ENCODE assay signal across 25 cellular contexts in genomic region chr22:20055144-20055543, GRCh38.
"Had no signal": no experiment of that assay in that cellular context is flagged by ENCODE, and none has a peak within 500 bp of the region (broad histone marks: within the 10 kb centered on the region; RNA-seq: fewer than 3 reads in every experiment).

No MANE protein-coding gene starts in this region.

- H3K4me3 ChIP-seq: neural progenitor cell, ovary, right atrium auricular region, skin epidermis, smooth muscle cell, spleen, stomach, thoracic aorta, tibial artery, transverse colon, upper lobe of right lung, uterus had no signal

- H3K79me2 ChIP-seq: parathyroid adenoma had no signal

- H3K4me1 ChIP-seq: neural progenitor cell, parathyroid adenoma, right atrium auricular region, stomach, tibial artery, transverse colon, upper lobe of right lung, uterus had no signal

- H3K27me3 ChIP-seq: neural progenitor cell, ovary, right atrium auricular region, spleen, stomach, tibial artery, transverse colon, upper lobe of right lung, uterus had no signal

- H3K4me2 ChIP-seq: neural progenitor cell, smooth muscle cell had no signal

- H3K9me3 ChIP-seq: ovary, right atrium auricular region, spleen, stomach, thoracic aorta, tibial artery, transverse colon, upper lobe of right lung, uterus had no signal

- H3K36me3 ChIP-seq: neural progenitor cell, ovary, uterus had no signal

- H3K9ac ChIP-seq: neural progenitor cell, parathyroid adenoma had no signal

- ATAC-seq: naive thymus-derived CD4-positive, alpha-beta T cell; natural killer cell; sciatic nerve; stimulated activated naive B cell treated with anti-CD40 and anti-IgM and Interleukin-4, amounts not matched to agents 10 μg/mL and 1 μg/mL and 100 μg/mL, for 72 hours; upper lobe of right lung had no signal

- DNase-seq: naive thymus-derived CD4-positive, alpha-beta T cell; natural killer cell; occipital lobe; ovary; retina; spleen; stimulated activated CD4-positive, alpha-beta T cell treated with anti-CD3 and anti-CD28 coated beads, Interleukin-12 subunit alpha, Interleukin-12 subunit beta, amount 100 ng/mL, for 4 hours; stimulated activated CD4-positive, alpha-beta T cell treated with anti-CD3 and anti-CD28 coated beads, Interleukin-1b, Interleukin-23, amount 100 ng/mL, for 48 hours; stimulated activated CD4-positive, alpha-beta T cell treated with anti-CD3 and anti-CD28 coated beads, Interleukin-4, amount 100 ng/mL, for 1 hour; stimulated activated CD4-positive, alpha-beta T cell treated with anti-CD3 and anti-CD28 coated beads, Interleukin-4, amount 100 ng/mL, for 4 hours; stimulated activated CD8-positive, alpha-beta memory T cell treated with anti-CD3 and anti-CD28 coated beads, Interleukin-4, amount 100 ng/mL, for 48 hours; stimulated activated naive B cell treated with anti-CD40 and anti-IgM and Interleukin-4, amounts not matched to agents 10 μg/mL and 1 μg/mL and 100 μg/mL, for 72 hours; stimulated activated naive CD4-positive, alpha-beta T cell treated with Interleukin-2 at 50 U/mL for 16 hours; stomach; tibial artery; transverse colon; upper lobe of right lung; uterus had no signal

- H3K27ac ChIP-seq: neural progenitor cell, ovary, parathyroid adenoma, right atrium auricular region, skin epidermis, spleen, stomach, thoracic aorta, tibial artery, transverse colon, upper lobe of right lung, uterus had no signal

- H2AFZ ChIP-seq: neural progenitor cell, parathyroid adenoma had no signal
